In genomic region chrX:115259238-115259875, GRCh38 we compare ENCODE assay signal across 28 cellular contexts. TPM values are rescaled to one million over a fixed set of nuclear protein-coding genes. Genes with fewer than 3 reads are reported as not detected.
DNase-seq lines count a peak whose midpoint lies in the region; ATAC-seq, FAIRE-seq and TF ChIP-seq lines count a peak whose summit lies in the region.
"Had no signal": no experiment of that assay in that cellular context is flagged by ENCODE, and none has a peak within 500 bp of the region (broad histone marks: within the 10 kb centered on the region; RNA-seq: fewer than 3 reads in every experiment).

No MANE protein-coding gene starts in this region.

- no TSS peak for BruUV-seq in HepG2 (replicated peaks; lab: Mats Ljungman, UMichigan)

- no peaks in the 10 kb centered on the region for H4K20me1 ChIP-seq in smooth muscle cell (ENCODE audit: low read depth)
- H4K20me1 ChIP-seq in HepG2 (ENCODE audit: insufficient read depth, low read length), result no peaks in the 10 kb centered on the region

- H3K36me3 ChIP-seq in smooth muscle cell (ENCODE audit: low read depth) (no peaks in the 10 kb centered on the region), HepG2 (replicated peaks in 1 of 2; ENCODE audit: control insufficient read depth in 1 of 2, insufficient read depth in 2 of 2, low read length in 2 of 2) (no peaks in the 10 kb centered on the region)
- H3K36me3 ChIP-seq: upper lobe of left lung had no signal

- H3K79me2 ChIP-seq in smooth muscle cell (ENCODE audit: low read depth) (no peaks in the 10 kb centered on the region), HepG2 (ENCODE audit: insufficient read depth, low read length) (no peaks in the 10 kb centered on the region)

- in situ Hi-C loops in HepG2 (cut with HindIII; ENCODE audit: extremely low pct_ligation_motif_present, low pct_unique_long_range_greater_than_20kb), result no loop called here

- TF ChIP-seq EP300 in HepG2 (IDR thresholded peaks at IDR 0.05; ENCODE audit: low read depth in 2 of 2, low read length in 2 of 2) (no peak), HepG2 (CRISPR knock-in tag; IDR thresholded peaks at IDR 0.05; ENCODE audit: borderline replicate concordance) (no peak)

- H3K4me3 ChIP-seq in smooth muscle cell (peak overlapping the region; percentile 9), HepG2 (replicated peaks in 1 of 3; ENCODE audit: insufficient read depth in 1 of 3, low read depth in 2 of 3, low read length in 3 of 3) (no peak overlapping the region)
- H3K4me3 ChIP-seq: upper lobe of left lung had no signal

- ATAC-seq in HepG2 (no peak), GM21526 (IDR thresholded peaks at IDR 0.05; ENCODE audit: low FRiP score, unreplicated experiment) (no peak)
- ATAC-seq: activated T-cell treated with anti-CD3 and anti-CD28 coated beads, Interleukin-2, amount 50 U/mL, for 4 hours; stimulated activated naive CD8-positive, alpha-beta T cell treated with anti-CD3 and anti-CD28 coated beads, Interleukin-15, amount 100 ng/mL, for 72 hours had no signal

- H3K27ac ChIP-seq in smooth muscle cell (ENCODE audit: low read depth), result peak overlapping the region; percentile 89
- H3K27ac ChIP-seq in HepG2 (ENCODE audit: extremely low read length, insufficient read depth, low read length), result no peak overlapping the region
- H3K27ac ChIP-seq: C4-2B, upper lobe of left lung had no signal

- H3K4me1 ChIP-seq in smooth muscle cell (ENCODE audit: low read depth), result peaks cover 18% of the 10 kb centered on the region
- H3K4me1 ChIP-seq in HepG2 (ENCODE audit: insufficient read depth, low read length), result no peaks in the 10 kb centered on the region
- H3K4me1 ChIP-seq: upper lobe of left lung had no signal

- TF ChIP-seq POLR2A in HepG2 (IDR thresholded peaks at IDR 0.05; ENCODE audit: insufficient read depth in 1 of 2, low read depth in 2 of 2, low read length in 2 of 2), result no peak

- H3K4me2 ChIP-seq in smooth muscle cell (peak overlapping the region; percentile 42), HepG2 (ENCODE audit: low read depth, low read length) (no peak overlapping the region)

- no peak for TF ChIP-seq RAD21 in HepG2 (CRISPR knock-in tag; IDR thresholded peaks at IDR 0.05)

- WGBS in smooth muscle cell (ENCODE audit: low lambda C conversion rate), result 0% methylated on average over 3 of the region's 3 CpGs
- WGBS in HepG2 (ENCODE audit: low lambda C conversion rate), result 7% methylated on average over 3 of the region's 3 CpGs

- intact Hi-C loops in HepG2 (cut with micrococcal nuclease; ENCODE audit: unreplicated experiment), result no loop called here

- no peak for FAIRE-seq in HepG2 (lab: Jason Lieb, UNC)
- FAIRE-seq: A204.1, endometrium, kidney had no signal

- H3K9ac ChIP-seq in smooth muscle cell (ENCODE audit: low read depth) (peak overlapping the region; percentile 66), HepG2 (ENCODE audit: insufficient read depth, low read depth, low read length) (no peak overlapping the region)

- POLR2A ChIA-PET in HepG2 (lab: Yijun Ruan, JAX), result no interaction called here

- peak overlapping the region; percentile 7 for H2AFZ ChIP-seq in smooth muscle cell (ENCODE audit: low read depth)
- H2AFZ ChIP-seq in HepG2 (ENCODE audit: low read length), result no peak overlapping the region

- H3K27me3 ChIP-seq in smooth muscle cell (ENCODE audit: low read depth) (no peaks in the 10 kb centered on the region), HepG2 (ENCODE audit: control insufficient read depth in 1 of 2, insufficient read depth in 2 of 2, low read length in 2 of 2) (no peaks in the 10 kb centered on the region)
- H3K27me3 ChIP-seq: upper lobe of left lung had no signal

- TF ChIP-seq CTCF in smooth muscle cell (IDR thresholded peaks at IDR 0.05; ENCODE audit: borderline replicate concordance, insufficient read depth, poor library complexity, severe bottlenecking) (no peak), HepG2 (CRISPR knock-in tag; IDR thresholded peaks at IDR 0.05) (no peak)

- CTCF ChIA-PET in HepG2 (lab: Yijun Ruan, JAX; ENCODE audit: low intra/inter-chr PET ratio, low total read pairs), result no interaction called here

- peaks cover 8% of the 10 kb centered on the region for H3F3A ChIP-seq in smooth muscle cell (ENCODE audit: low read depth)

- DNase-seq in NCI-H82 (lab: John Stamatoyannopoulos, UW), result peak; percentile 13
- no peak for DNase-seq in NCI-H82 treated with DMSO at 0.1 percent for 48 hours (lab: John Stamatoyannopoulos, UW; ENCODE audit: unreplicated experiment)
- DNase-seq in OCI-M1 (lab: John Stamatoyannopoulos, UW), result peak; percentile 80
- DNase-seq in foreskin melanocyte, result peak; percentile 5
- no peak for DNase-seq in smooth muscle cell (lab: John Stamatoyannopoulos, UW; ENCODE audit: unreplicated experiment)
- no peak for DNase-seq in HepG2 (ENCODE audit: low spot score)
- DNase-seq in NCI-H2029 treated with DMSO at 0.1 percent for 48 hours (lab: John Stamatoyannopoulos, UW), result no peak
- DNase-seq: activated naive CD4-positive, alpha-beta T cell treated with anti-CD3 and anti-CD28 coated beads, Interleukin-2, amount 50 U/mL, for 16 hours; activated T-cell treated with anti-CD3 and anti-CD28 coated beads, Interleukin-2, amount 50 U/mL, for 4 hours; Karpas-422; kidney; NCI-H1105 treated with DMSO at 0.1 percent for 48 hours; NCI-H510A treated with DMSO at 0.1 percent for 48 hours; SIG-M5; stimulated activated CD4-positive, alpha-beta T cell treated with anti-CD3 and anti-CD28 coated beads, Interleukin-2, amount 100 ng/mL, for 48 hours; stimulated activated naive CD8-positive, alpha-beta T cell treated with anti-CD3 and anti-CD28 coated beads, Interleukin-15, amount 100 ng/mL, for 72 hours; T-helper 2 cell had no signal

- H3K9me3 ChIP-seq in smooth muscle cell (replicated peaks; ENCODE audit: low read depth) (no peaks in the 10 kb centered on the region), HepG2 (ENCODE audit: low read length) (no peaks in the 10 kb centered on the region)
- H3K9me3 ChIP-seq: upper lobe of left lung had no signal

TF ChIP-seq in HepG2, 621 proteins besides CTCF, POLR2A, EP300 and RAD21 (continues in another document):
- TF ChIP-seq ASH2L (IDR thresholded peaks at IDR 0.05; ENCODE audit: insufficient read length, low read depth, low read length), result no peak

RNA-seq across cellular contexts. Expression of gene LRCH2, which starts 25.5 kb away (rescaled TPM):
- 29.4 and 31.4 TPM in 2 replicates for total RNA-seq in smooth muscle cell
- polyA plus RNA-seq in smooth muscle cell, result 3.1 and 6.2 TPM in 2 replicates
- not detected in 2 replicates for total RNA-seq in HepG2 (2016; rRNA removed; fragmentation: Illumina TruSeq; extraction: Trizol)
- total RNA-seq in HepG2 (2016; cell fraction: cytosol; rRNA removed; fragmentation: Illumina TruSeq; extraction: Trizol; ENCODE audit: low read depth), result not detected in 2 replicates
- total RNA-seq in HepG2 (2016; cell fraction: insoluble cytoplasmic fraction; rRNA removed; fragmentation: Illumina TruSeq; extraction: Trizol), result not detected in 2 replicates
- not detected in 2 replicates for total RNA-seq in HepG2 (2016; cell fraction: membrane; rRNA removed; fragmentation: Illumina TruSeq; extraction: Trizol)
- not detected in 2 replicates for total RNA-seq in HepG2 (2016; cell fraction: nucleus; rRNA removed; fragmentation: Illumina TruSeq; extraction: Trizol)
- not detected in 2 replicates for polyA plus RNA-seq in HepG2 (2011; rRNA removed)
- polyA plus RNA-seq in HepG2 (2011; cell fraction: cytosol; rRNA removed), result not detected in 2 replicates
- not detected in 2 replicates for polyA plus RNA-seq in HepG2 (2011; cell fraction: nucleus; rRNA removed)
- not detected in 2 replicates for polyA plus RNA-seq in HepG2 (2012)
- polyA plus RNA-seq in HepG2 (2016; cell fraction: cytosol; fragmentation: Illumina TruSeq; extraction: Trizol; ENCODE audit: low read depth), result not detected in 2 replicates
- not detected in 2 replicates for polyA plus RNA-seq in HepG2 (2016; cell fraction: insoluble cytoplasmic fraction; fragmentation: Illumina TruSeq; extraction: Trizol; ENCODE audit: low read depth)
- not detected in 2 replicates for polyA plus RNA-seq in HepG2 (2016; cell fraction: membrane; fragmentation: Illumina TruSeq; extraction: Trizol; ENCODE audit: low read depth)
- polyA plus RNA-seq in HepG2 (2016; cell fraction: nucleus; fragmentation: Illumina TruSeq; extraction: Trizol; ENCODE audit: insufficient read depth, low read depth), result not detected in 2 replicates
- not detected in 2 replicates for polyA minus RNA-seq in HepG2 (2011; rRNA and poly(A)+ RNA removed; ENCODE audit: low replicate concordance)
- not detected in 2 replicates for polyA minus RNA-seq in HepG2 (2011; cell fraction: cytosol; rRNA and poly(A)+ RNA removed)
- not detected in 2 replicates for polyA minus RNA-seq in HepG2 (2011; cell fraction: nucleus; rRNA and poly(A)+ RNA removed)
- total RNA-seq: HT-29, OCI-LY7 had no signal

RNA-seq across cellular contexts. Expression of gene LUZP4, which starts 30.2 kb away (rescaled TPM):
- total RNA-seq in smooth muscle cell (not detected in 2 replicates), HepG2 (2016; rRNA removed; fragmentation: Illumina TruSeq; extraction: Trizol) (not detected in 2 replicates)
- polyA plus RNA-seq in smooth muscle cell (not detected in 2 replicates), HepG2 (2011; rRNA removed) (not detected in 2 replicates)
- total RNA-seq in HepG2 (2016; cell fraction: cytosol; rRNA removed; fragmentation: Illumina TruSeq; extraction: Trizol; ENCODE audit: low read depth), result not detected in 2 replicates
- not detected in 2 replicates for total RNA-seq in HepG2 (2016; cell fraction: insoluble cytoplasmic fraction; rRNA removed; fragmentation: Illumina TruSeq; extraction: Trizol)
- not detected in 2 replicates for total RNA-seq in HepG2 (2016; cell fraction: membrane; rRNA removed; fragmentation: Illumina TruSeq; extraction: Trizol)
- not detected in 2 replicates for total RNA-seq in HepG2 (2016; cell fraction: nucleus; rRNA removed; fragmentation: Illumina TruSeq; extraction: Trizol)
- not detected in 2 replicates for polyA plus RNA-seq in HepG2 (2011; cell fraction: cytosol; rRNA removed)
- polyA plus RNA-seq in HepG2 (2011; cell fraction: nucleus; rRNA removed), result not detected in 2 replicates
- not detected in 2 replicates for polyA plus RNA-seq in HepG2 (2012)
- polyA plus RNA-seq in HepG2 (2016; cell fraction: cytosol; fragmentation: Illumina TruSeq; extraction: Trizol; ENCODE audit: low read depth), result not detected in 2 replicates
- polyA plus RNA-seq in HepG2 (2016; cell fraction: insoluble cytoplasmic fraction; fragmentation: Illumina TruSeq; extraction: Trizol; ENCODE audit: low read depth), result not detected in 2 replicates
- not detected in 2 replicates for polyA plus RNA-seq in HepG2 (2016; cell fraction: membrane; fragmentation: Illumina TruSeq; extraction: Trizol; ENCODE audit: low read depth)
- polyA plus RNA-seq in HepG2 (2016; cell fraction: nucleus; fragmentation: Illumina TruSeq; extraction: Trizol; ENCODE audit: insufficient read depth, low read depth), result not detected in 2 replicates
- polyA minus RNA-seq in HepG2 (2011; rRNA and poly(A)+ RNA removed; ENCODE audit: low replicate concordance), result not detected in 2 replicates
- polyA minus RNA-seq in HepG2 (2011; cell fraction: cytosol; rRNA and poly(A)+ RNA removed), result not detected in 2 replicates
- polyA minus RNA-seq in HepG2 (2011; cell fraction: nucleus; rRNA and poly(A)+ RNA removed), result not detected in 2 replicates
- total RNA-seq: activated T-cell treated with anti-CD3 and anti-CD28 coated beads, Interleukin-2, amount 50 U/mL, for 4 hours; HT-29; kidney; mesenteric fat pad; OCI-LY7; posterior vena cava; skeletal muscle tissue; upper lobe of left lung had no signal
- polyA plus RNA-seq: neural cell had no signal

Comparison
In these comparisons a context has a peak if more than half of its experiments do, and no peak if none do; other contexts are left out.
1. DNase-seq: peak in NCI-H82 (single experiment), OCI-M1 (single experiment) and foreskin melanocyte (single experiment); none in NCI-H82 treated with DMSO at 0.1 percent for 48 hours (single experiment), smooth muscle cell (single experiment), HepG2 (single experiment) and NCI-H2029 treated with DMSO at 0.1 percent for 48 hours (single experiment).
2. RNA of gene LRCH2, which starts 25.5 kb away (total RNA-seq): 29.4 to 31.4 TPM in smooth muscle cell; not detected in HepG2; every median in the first group is over 10 times any median in the second.